ENCODE assay signal across 8 cellular contexts in genomic region chr1:3772027-3772714, GRCh38. TPM values are rescaled to one million over a fixed set of nuclear protein-coding genes. Genes with fewer than 3 reads are reported as not detected.
A peak's percentile ranks its signal among the peaks of the same experiment; 100 is the strongest.
DNase-seq lines count a peak whose midpoint lies in the region; ATAC-seq and TF ChIP-seq lines count a peak whose summit lies in the region.

No MANE protein-coding gene starts in this region.

- H3K27ac Mint-ChIP-seq in CD8-positive, alpha-beta memory T cell: peak overlapping the region in 3 of 8 donors; percentile 8 to 63 (median 12)
- H3K27ac Mint-ChIP-seq in T-helper 1 cell treated with Interleukin-12 subunit alpha and Interleukin-12 subunit beta and Interleukin-4 antibody, amounts not matched to agents 30 μg/mL and 1 μg/mL, for 36 hours: no peak overlapping the region

- peak overlapping the region; percentile 71 for H3K4me2 ChIP-seq in KMS-11

- no peaks in the 10 kb centered on the region for H3K36me3 Mint-ChIP-seq in CD8-positive, alpha-beta memory T cell
- no peaks in the 10 kb centered on the region for H3K36me3 Mint-ChIP-seq in T-helper 1 cell treated with Interleukin-12 subunit alpha and Interleukin-12 subunit beta and Interleukin-4 antibody, amounts not matched to agents 30 μg/mL and 1 μg/mL, for 36 hours (ENCODE audit: low read depth)

- H3K27me3 ChIP-seq in CD8-positive, alpha-beta memory T cell (ENCODE audit: insufficient read depth, low read length, poor library complexity, severe bottlenecking): no peaks in the 10 kb centered on the region
- peaks cover 40% of the 10 kb centered on the region for H3K27me3 ChIP-seq in KMS-11 (ENCODE audit: insufficient read depth, low read depth)
- no peaks in the 10 kb centered on the region for H3K27me3 ChIP-seq in right atrium auricular region

- no peaks in the 10 kb centered on the region for H3K9me3 ChIP-seq in CD8-positive, alpha-beta memory T cell (ENCODE audit: low read length)
- H3K9me3 ChIP-seq in right atrium auricular region: no peaks in the 10 kb centered on the region

- CTCF ChIA-PET in CD8-positive, alpha-beta memory T cell (lab: Charles Lee): no interaction called here

- no peaks in the 10 kb centered on the region for H3K9me3 Mint-ChIP-seq in CD8-positive, alpha-beta memory T cell
- no peaks in the 10 kb centered on the region for H3K9me3 Mint-ChIP-seq in T-helper 1 cell treated with Interleukin-12 subunit alpha and Interleukin-12 subunit beta and Interleukin-4 antibody, amounts not matched to agents 30 μg/mL and 1 μg/mL, for 36 hours

- H3K9ac ChIP-seq in KMS-11: peak overlapping the region; percentile 25; the same call in 1 of the 2 replicates

- H3K79me2 ChIP-seq in KMS-11 (ENCODE audit: insufficient read depth, low read depth): no peaks in the 10 kb centered on the region

- peak overlapping the region; percentile 69 for H2AFZ ChIP-seq in KMS-11 (ENCODE audit: low read depth)

- DNase-seq in CD8-positive, alpha-beta memory T cell: peak; percentile 78 to 93 (median 83)
- peak; percentile 77 for DNase-seq in amniotic epithelial cell (ENCODE audit: low read depth)
- DNase-seq in right atrium auricular region (ENCODE audit: low spot score): peak; percentile 83
- peak; percentile 37 for DNase-seq in retinal pigment epithelial cell (ENCODE audit: low read depth)
- no peak for DNase-seq in superior temporal gyrus (ENCODE audit: extremely low spot score)

- peaks cover 3 to 7% of the 10 kb centered on the region in 2 donors for H3K27me3 Mint-ChIP-seq in CD8-positive, alpha-beta memory T cell
- H3K27me3 Mint-ChIP-seq in T-helper 1 cell treated with Interleukin-12 subunit alpha and Interleukin-12 subunit beta and Interleukin-4 antibody, amounts not matched to agents 30 μg/mL and 1 μg/mL, for 36 hours (ENCODE audit: low read depth): no peaks in the 10 kb centered on the region

- H4K20me1 ChIP-seq in KMS-11 (ENCODE audit: insufficient read depth): no peaks in the 10 kb centered on the region

- ATAC-seq in GM21390 (IDR thresholded peaks at IDR 0.05; ENCODE audit: unreplicated experiment): peak; percentile 62

- H3K36me3 ChIP-seq in CD8-positive, alpha-beta memory T cell (ENCODE audit: insufficient read depth, low read length): no peaks in the 10 kb centered on the region
- H3K36me3 ChIP-seq in KMS-11 (ENCODE audit: insufficient read depth) (no peaks in the 10 kb centered on the region), right atrium auricular region (no peaks in the 10 kb centered on the region)

- H3K4me3 ChIP-seq in CD8-positive, alpha-beta memory T cell (ENCODE audit: low read length): peak overlapping the region; percentile 53
- H3K4me3 ChIP-seq in KMS-11 (IDR thresholded peaks at IDR 0.05; ENCODE audit: insufficient read depth, low read depth, low read length): peak overlapping the region; percentile 38
- H3K4me3 ChIP-seq in right atrium auricular region: peak overlapping the region; percentile 64 to 76
- H3K4me3 ChIP-seq in retinal pigment epithelial cell (ENCODE audit: low read length): peak overlapping the region; percentile 51

- POLR2A ChIA-PET in CD8-positive, alpha-beta memory T cell (lab: Charles Lee): interaction anchor here (0.8 kb wide), 1 partner anchor 56 kb away, joined by 3 read pairs; no protein-coding TSS in a partner anchor

- TF ChIP-seq CTCF in KMS-11 (conservative IDR thresholded peaks at IDR 0.05; ENCODE audit: low read depth, low read length) (no peak), right atrium auricular region (IDR thresholded peaks at IDR 0.05) (no peak), retinal pigment epithelial cell (conservative IDR thresholded peaks at IDR 0.05; ENCODE audit: low read depth, low read length) (no peak)

- peaks cover 0 to 22% (median 7%) of the 10 kb centered on the region in 3 donors for H3K4me1 Mint-ChIP-seq in CD8-positive, alpha-beta memory T cell
- H3K4me1 Mint-ChIP-seq in T-helper 1 cell treated with Interleukin-12 subunit alpha and Interleukin-12 subunit beta and Interleukin-4 antibody, amounts not matched to agents 30 μg/mL and 1 μg/mL, for 36 hours (ENCODE audit: low read depth): peaks cover 2% of the 10 kb centered on the region

- peak overlapping the region; percentile 64 to 78 (median 69) for H3K4me3 Mint-ChIP-seq in CD8-positive, alpha-beta memory T cell
- peak overlapping the region; percentile 50 for H3K4me3 Mint-ChIP-seq in T-helper 1 cell treated with Interleukin-12 subunit alpha and Interleukin-12 subunit beta and Interleukin-4 antibody, amounts not matched to agents 30 μg/mL and 1 μg/mL, for 36 hours

- peaks cover 12% of the 10 kb centered on the region for H3K4me1 ChIP-seq in CD8-positive, alpha-beta memory T cell (ENCODE audit: insufficient read depth, low read length)
- H3K4me1 ChIP-seq in KMS-11 (ENCODE audit: low read depth, poor library complexity, severe bottlenecking) (peaks cover 15% of the 10 kb centered on the region), right atrium auricular region (peaks cover 0 to 54% of the 10 kb centered on the region in 2 donors)

- peak overlapping the region; percentile 73 for H3K27ac ChIP-seq in CD8-positive, alpha-beta memory T cell (ENCODE audit: low read depth, low read length)
- H3K27ac ChIP-seq in KMS-11 (no peak overlapping the region), right atrium auricular region (peak overlapping the region; percentile 90 to 93)

RNA-seq across cellular contexts. Expression of gene SMIM1, which starts 0.4 kb away (rescaled TPM):
- total RNA-seq in CD8-positive, alpha-beta memory T cell: 1 to 10 TPM in 1 of 2 experiments, under 1 TPM in 1; 0.80 to 1.6 TPM
- 1.1 TPM for polyA plus RNA-seq in CD8-positive, alpha-beta memory T cell
- 10 to 100 TPM; 40.4 to 54.6 TPM for total RNA-seq in right atrium auricular region

RNA-seq across cellular contexts. Expression of gene CCDC27, which starts 19.9 kb away (rescaled TPM):
- total RNA-seq in CD8-positive, alpha-beta memory T cell: not detected
- polyA plus RNA-seq in CD8-positive, alpha-beta memory T cell: not detected
- not detected for total RNA-seq in right atrium auricular region

RNA-seq across cellular contexts. Expression of gene LRRC47, which starts 24.1 kb away (rescaled TPM):
- total RNA-seq in CD8-positive, alpha-beta memory T cell: 10 to 100 TPM; 42.6 to 50.5 TPM
- 36.9 TPM for polyA plus RNA-seq in CD8-positive, alpha-beta memory T cell
- total RNA-seq in right atrium auricular region: 10 to 100 TPM; 31.7 to 33.6 TPM

Comparison
In these comparisons a context has a peak if more than half of its experiments do, and no peak if none do; other contexts are left out.
1. RNA of gene SMIM1, which starts 0.4 kb away (total RNA-seq): 40.4 to 54.6 TPM in right atrium auricular region; 0.80 to 1.6 TPM in CD8-positive, alpha-beta memory T cell; every median in the first group is over 10 times any median in the second.
2. Peak in every context shown above with its lines, with median percentiles within 50 percentile points of each other: H3K4me3 ChIP-seq.